In the genomic region with DNA sequence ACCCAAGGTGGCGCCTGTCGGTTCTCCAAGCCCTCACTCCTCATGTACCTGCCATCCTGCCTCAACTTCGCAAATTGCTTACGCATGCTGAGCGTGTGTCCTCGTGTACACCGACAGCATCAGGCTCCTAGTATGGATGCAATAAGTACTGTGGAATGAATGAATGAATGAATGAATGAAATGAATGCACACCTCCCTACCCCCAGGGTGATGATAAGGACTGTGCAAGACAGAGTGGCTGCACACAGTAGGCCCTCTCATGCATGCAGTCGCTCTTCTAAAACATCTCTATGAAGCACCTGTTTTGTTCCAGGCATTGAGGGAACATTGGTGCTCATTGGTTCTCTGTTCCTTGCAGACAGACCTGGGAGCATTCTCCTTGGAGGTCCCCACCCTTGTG, we compare ENCODE assay signal across 23 cellular contexts.
"Had no signal": no experiment of that assay in that cellular context is flagged by ENCODE, and none has a peak within 500 bp of the region (broad histone marks: within the 10 kb centered on the region; RNA-seq: fewer than 3 reads in every experiment).

No MANE protein-coding gene starts in this region.

- H3K4me3 ChIP-seq: body of pancreas, colonic mucosa, hepatocyte, psoas muscle, skin epidermis, tibial artery had no signal

- H3K36me3 ChIP-seq: colonic mucosa, lower lobe of right lung had no signal

- H3K9me3 ChIP-seq: body of pancreas, colonic mucosa, lower lobe of right lung, psoas muscle, tibial artery had no signal

- H2AFZ ChIP-seq: hepatocyte had no signal

- H3K27ac Mint-ChIP-seq: activated naive CD8-positive, alpha-beta T cell treated with anti-CD3 and anti-CD28 coated beads for 36 hours; endodermal cell; nephron progenitor cell had no signal

- H3K27me3 ChIP-seq: body of pancreas, foreskin keratinocyte, tibial artery had no signal

- H3K36me3 Mint-ChIP-seq: activated naive CD8-positive, alpha-beta T cell treated with anti-CD3 and anti-CD28 coated beads for 36 hours had no signal

- H3K4me3 Mint-ChIP-seq: activated naive CD8-positive, alpha-beta T cell treated with anti-CD3 and anti-CD28 coated beads for 36 hours; central memory CD8-positive, alpha-beta T cell; endodermal cell; nephron progenitor cell had no signal

- H3K4me1 ChIP-seq: psoas muscle had no signal

- FAIRE-seq: urothelium cell line had no signal

- DNase-seq: activated CD4-positive, alpha-beta T cell treated with anti-CD3 and anti-CD28 coated beads, Interleukin-2, amount 50 U/mL, for 48 hours; activated gamma-delta T cell treated with Interleukin-2 at 50 U/mL for 16 hours; activated naive CD8-positive, alpha-beta T cell treated with anti-CD3 and anti-CD28 coated beads for 36 hours; amygdala; body of pancreas; colonic mucosa; endodermal cell; foreskin keratinocyte; islet precursor cell; lower lobe of right lung; midbrain; nephron progenitor cell; occipital lobe; psoas muscle; right cardiac atrium; stimulated activated naive CD8-positive, alpha-beta T cell treated with anti-CD3 and anti-CD28 coated beads, Interleukin-15, Interleukin-2, amounts not matched to agents 100 U/mL and 50 U/mL, for 24 hours; substantia nigra; T-helper 1 cell; tibial artery had no signal

- H3K27ac ChIP-seq: body of pancreas, colonic mucosa, foreskin keratinocyte, hepatocyte, lower lobe of right lung, psoas muscle, skin epidermis, tibial artery had no signal

- ATAC-seq: body of pancreas; foreskin keratinocyte; lower lobe of right lung; psoas muscle; right cardiac atrium; stimulated activated naive CD8-positive, alpha-beta T cell treated with anti-CD3 and anti-CD28 coated beads, Interleukin-15, Interleukin-2, amounts not matched to agents 100 U/mL and 50 U/mL, for 24 hours had no signal

- H3K9me3 Mint-ChIP-seq: activated naive CD8-positive, alpha-beta T cell treated with anti-CD3 and anti-CD28 coated beads for 36 hours; central memory CD8-positive, alpha-beta T cell; nephron progenitor cell had no signal

- H3K4me2 ChIP-seq: hepatocyte had no signal
